ENCODE assay signal across 10 cellular contexts in the genomic region with DNA sequence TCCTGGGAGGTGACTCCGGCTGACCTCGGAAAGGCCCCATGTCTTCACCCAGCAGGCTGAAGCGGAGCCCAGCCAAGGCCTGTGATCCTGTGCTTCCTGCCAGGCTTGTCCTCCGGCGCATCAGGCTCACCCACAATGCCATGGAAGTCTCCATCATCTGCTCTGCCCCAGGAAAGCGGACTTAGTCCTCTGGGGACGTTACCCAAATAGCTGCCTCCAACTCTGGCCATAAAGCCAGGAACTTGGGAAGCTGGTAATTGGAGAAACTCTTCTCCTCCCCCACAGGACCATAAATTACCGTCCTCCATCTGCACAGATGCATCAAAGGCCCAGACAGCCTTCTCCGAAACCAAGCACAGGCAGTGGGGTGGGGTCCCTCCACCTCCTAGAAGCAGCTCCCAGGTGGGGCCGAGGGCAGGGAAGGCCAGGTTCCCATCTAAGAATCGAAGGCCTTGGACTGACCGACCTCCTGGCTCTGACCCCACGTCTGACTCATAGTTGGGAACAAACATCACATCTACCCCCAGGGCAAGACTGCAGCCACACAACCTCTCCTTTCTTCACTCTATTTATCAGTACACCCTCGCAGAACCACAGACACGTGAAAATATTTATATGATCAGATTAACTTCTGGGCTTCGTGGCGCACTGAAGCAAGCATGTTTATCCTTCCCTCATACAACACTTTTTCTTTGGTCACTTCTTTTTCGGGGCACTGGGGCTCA. TPM values are rescaled to one million over a fixed set of nuclear protein-coding genes. Genes with fewer than 3 reads are reported as not detected.
DNase-seq lines count a peak whose midpoint lies in the region; ATAC-seq and TF ChIP-seq lines count a peak whose summit lies in the region.
"Had no signal": no experiment of that assay in that cellular context is flagged by ENCODE, and none has a peak within 500 bp of the region (broad histone marks: within the 10 kb centered on the region; RNA-seq: fewer than 3 reads in every experiment).

No MANE protein-coding gene starts in this region.

- H3K4me2 ChIP-seq in SK-N-SH, result peak overlapping the region; percentile 52; the same call in 1 of the 2 replicates

- peak overlapping the region in 1 of 2 experiments; percentile 53; a peak in 1 of 4 replicates for H3K27ac ChIP-seq in SK-N-SH (ENCODE audit: low read depth in 2 of 2, low read length in 1 of 2)
- H3K27ac ChIP-seq in spleen, result no peak overlapping the region
- H3K27ac ChIP-seq: HL-60 had no signal

- no peak overlapping the region for H3K9ac ChIP-seq in SK-N-SH

- H3K9me2 ChIP-seq in SK-N-SH, result no peaks in the 10 kb centered on the region

- intact Hi-C loops in spleen (cut with DNase I; ENCODE audit: low total_unique reads), result no loop called here

- POLR2A ChIA-PET in SK-N-SH (lab: Yijun Ruan, JAX), result no interaction called here

- H3K9me3 ChIP-seq in SK-N-SH (no peaks in the 10 kb centered on the region), spleen (no peaks in the 10 kb centered on the region)

- 47% methylated on average over 13 of the region's 18 CpGs for WGBS in SK-N-SH (ENCODE audit: low lambda C conversion rate)
- 84 to 88% (median 84%) methylated on average over 18 of the region's 18 CpGs for whole genome bisulfite sequencing in spleen, 5 donors

- H2AFZ ChIP-seq in SK-N-SH (ENCODE audit: low read depth), result no peak overlapping the region

- peaks cover 21% of the 10 kb centered on the region for H3F3A ChIP-seq in SK-N-SH (replicated peaks; ENCODE audit: insufficient read depth)

- H3K36me3 ChIP-seq in SK-N-SH (replicated peaks in 1 of 2; ENCODE audit: control insufficient read depth in 1 of 2, insufficient read depth in 2 of 2, low read length in 1 of 2) (no peaks in the 10 kb centered on the region), spleen (no peaks in the 10 kb centered on the region)

- TF ChIP-seq POLR2A in spleen (IDR thresholded peaks at IDR 0.05), result no peak

- DNase-seq in EL (peak; percentile 91), SK-N-SH (no peak), foreskin melanocyte (peak; percentile 90), renal cortical epithelial cell (ENCODE audit: low read depth) (peak; percentile 76), midbrain (lab: John Stamatoyannopoulos, UW) (no peak), spleen (no peak)
- no peak for DNase-seq in stimulated activated naive CD4-positive, alpha-beta T cell (lab: John Stamatoyannopoulos, UW)
- DNase-seq in stimulated activated naive CD8-positive, alpha-beta T cell treated with anti-CD3 and anti-CD28 coated beads, Interleukin-15, Interleukin-2, amounts not matched to agents 100 U/mL and 50 U/mL, for 24 hours, result no peak

- H3K79me2 ChIP-seq in SK-N-SH (ENCODE audit: insufficient read depth), result no peaks in the 10 kb centered on the region; the same call in 1 of the 2 replicates

- peaks cover under 1 to 19% of the 10 kb centered on the region in 2 experiments; a peak in 3 of 4 replicates for H3K4me1 ChIP-seq in SK-N-SH (ENCODE audit: control insufficient read depth in 1 of 2, insufficient read depth in 2 of 2, low read depth in 1 of 2, low read length in 1 of 2)
- H3K4me1 ChIP-seq in spleen, result peaks cover 0 to 39% (median 15%) of the 10 kb centered on the region in 6 donors

- TF ChIP-seq RAD21 in SK-N-SH (IDR thresholded peaks at IDR 0.05; ENCODE audit: low read length), result no peak

- ATAC-seq in stimulated activated naive CD8-positive, alpha-beta T cell treated with anti-CD3 and anti-CD28 coated beads, Interleukin-15, Interleukin-2, amounts not matched to agents 100 U/mL and 50 U/mL, for 24 hours, result no peak
- ATAC-seq: activated naive CD4-positive, alpha-beta T cell treated with anti-CD3 and anti-CD28 coated beads, Interleukin-2, amount 50 U/mL, for 72 hours had no signal

- CTCF ChIA-PET in SK-N-SH (lab: Yijun Ruan, JAX), result interaction anchor here (0.6 to 0.7 kb wide), 2 partner anchors 37 to 472 kb away, joined by 3 read pairs; no protein-coding TSS in a partner anchor

- H3K27me3 ChIP-seq in SK-N-SH (ENCODE audit: insufficient read depth) (no peaks in the 10 kb centered on the region), spleen (replicated peaks in 1 of 7) (no peaks in the 10 kb centered on the region)

- TF ChIP-seq CTCF in SK-N-SH (IDR thresholded peaks at IDR 0.05) (no peak), spleen (IDR thresholded peaks at IDR 0.05 in 8 of 11, conservative IDR thresholded peaks at IDR 0.05 in 3 of 11) (no peak)

- H3K4me3 ChIP-seq in SK-N-SH (ENCODE audit: low read depth in 2 of 2, low read length in 1 of 2), result no peak overlapping the region
- H3K4me3 ChIP-seq in spleen, result no peak overlapping the region

- peaks cover 9% of the 10 kb centered on the region for H4K20me1 ChIP-seq in SK-N-SH (ENCODE audit: insufficient read depth)

- TF ChIP-seq EP300 in SK-N-SH (IDR thresholded peaks at IDR 0.05; ENCODE audit: borderline replicate concordance in 1 of 2, low read depth in 1 of 2, low read length in 1 of 2), result no peak

TF ChIP-seq in SK-N-SH, 30 proteins besides CTCF, POLR2A, EP300 and RAD21:
- TF ChIP-seq, protein P1, sequence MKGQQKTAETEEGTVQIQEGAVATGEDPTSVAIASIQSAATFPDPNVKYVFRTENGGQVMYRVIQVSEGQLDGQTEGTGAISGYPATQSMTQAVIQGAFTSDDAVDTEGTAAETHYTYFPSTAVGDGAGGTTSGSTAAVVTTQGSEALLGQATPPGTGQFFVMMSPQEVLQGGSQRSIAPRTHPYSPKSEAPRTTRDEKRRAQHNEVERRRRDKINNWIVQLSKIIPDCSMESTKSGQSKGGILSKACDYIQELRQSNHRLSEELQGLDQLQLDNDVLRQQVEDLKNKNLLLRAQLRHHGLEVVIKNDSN (IDR thresholded peaks at IDR 0.05; ENCODE audit: borderline replicate concordance, low read depth), result no peak
- TF ChIP-seq, protein P2, sequence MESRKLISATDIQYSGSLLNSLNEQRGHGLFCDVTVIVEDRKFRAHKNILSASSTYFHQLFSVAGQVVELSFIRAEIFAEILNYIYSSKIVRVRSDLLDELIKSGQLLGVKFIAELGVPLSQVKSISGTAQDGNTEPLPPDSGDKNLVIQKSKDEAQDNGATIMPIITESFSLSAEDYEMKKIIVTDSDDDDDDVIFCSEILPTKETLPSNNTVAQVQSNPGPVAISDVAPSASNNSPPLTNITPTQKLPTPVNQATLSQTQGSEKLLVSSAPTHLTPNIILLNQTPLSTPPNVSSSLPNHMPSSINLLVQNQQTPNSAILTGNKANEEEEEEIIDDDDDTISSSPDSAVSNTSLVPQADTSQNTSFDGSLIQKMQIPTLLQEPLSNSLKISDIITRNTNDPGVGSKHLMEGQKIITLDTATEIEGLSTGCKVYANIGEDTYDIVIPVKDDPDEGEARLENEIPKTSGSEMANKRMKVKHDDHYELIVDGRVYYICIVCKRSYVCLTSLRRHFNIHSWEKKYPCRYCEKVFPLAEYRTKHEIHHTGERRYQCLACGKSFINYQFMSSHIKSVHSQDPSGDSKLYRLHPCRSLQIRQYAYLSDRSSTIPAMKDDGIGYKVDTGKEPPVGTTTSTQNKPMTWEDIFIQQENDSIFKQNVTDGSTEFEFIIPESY (IDR thresholded peaks at IDR 0.05; ENCODE audit: borderline replicate concordance, low read depth), result no peak
- TF ChIP-seq NFIC (IDR thresholded peaks at IDR 0.05; ENCODE audit: borderline replicate concordance) (no peak), IRF3 (IDR thresholded peaks at IDR 0.05; ENCODE audit: low read depth, low read length) (no peak), ELF1 (IDR thresholded peaks at IDR 0.05) (no peak), SMC3 (IDR thresholded peaks at IDR 0.05; ENCODE audit: low read depth, low read length) (no peak), MXI1 (IDR thresholded peaks at IDR 0.05; ENCODE audit: low read depth, low read length) (no peak), RFX5 (IDR thresholded peaks at IDR 0.05; ENCODE audit: low read length) (no peak), TEAD4 (IDR thresholded peaks at IDR 0.05; ENCODE audit: borderline replicate concordance, insufficient read depth) (no peak)
- TF ChIP-seq, protein P3, sequence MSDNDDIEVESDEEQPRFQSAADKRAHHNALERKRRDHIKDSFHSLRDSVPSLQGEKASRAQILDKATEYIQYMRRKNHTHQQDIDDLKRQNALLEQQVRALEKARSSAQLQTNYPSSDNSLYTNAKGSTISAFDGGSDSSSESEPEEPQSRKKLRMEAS (IDR thresholded peaks at IDR 0.05; ENCODE audit: low read depth), result no peak
TF ChIP-seq in SK-N-SH: peak in this region for 0.

RNA-seq across cellular contexts. Expression of gene PITPNM2, which starts 56.4 kb away (rescaled TPM):
- 2.6 and 3.7 TPM in 2 replicates for polyA plus RNA-seq in SK-N-SH (2012; rRNA removed)
- 1.3 and 2.0 TPM in 2 replicates for polyA plus RNA-seq in SK-N-SH (2012; cell fraction: cytosol; rRNA removed)
- polyA plus RNA-seq in SK-N-SH (2012; cell fraction: nucleus; rRNA removed), result 12.7 and 16.1 TPM in 2 replicates
- total RNA-seq in renal cortical epithelial cell, result 2.4 and 16.5 TPM in 2 replicates
- 10 to 100 TPM in 4 of 7 donors, 1 to 10 TPM in 3; 7.1 to 23.7 (median 13.9) TPM for total RNA-seq in spleen
- 1 to 10 TPM; 2.2 to 5.2 (median 2.3) TPM for polyA plus RNA-seq in spleen

Comparison
In these comparisons a context has a peak if more than half of its experiments do, and no peak if none do; other contexts are left out.
1. DNase-seq: peak in EL (single experiment), foreskin melanocyte (single experiment) and renal cortical epithelial cell (single experiment); none in SK-N-SH (single experiment), stimulated activated naive CD4-positive, alpha-beta T cell (0 of 6), midbrain (single experiment), stimulated activated naive CD8-positive, alpha-beta T cell treated with anti-CD3 and anti-CD28 coated beads, Interleukin-15, Interleukin-2, amounts not matched to agents 100 U/mL and 50 U/mL, for 24 hours (single experiment) and spleen (single experiment).